8 cellular contexts compared by ENCODE assay signal in the genomic region with DNA sequence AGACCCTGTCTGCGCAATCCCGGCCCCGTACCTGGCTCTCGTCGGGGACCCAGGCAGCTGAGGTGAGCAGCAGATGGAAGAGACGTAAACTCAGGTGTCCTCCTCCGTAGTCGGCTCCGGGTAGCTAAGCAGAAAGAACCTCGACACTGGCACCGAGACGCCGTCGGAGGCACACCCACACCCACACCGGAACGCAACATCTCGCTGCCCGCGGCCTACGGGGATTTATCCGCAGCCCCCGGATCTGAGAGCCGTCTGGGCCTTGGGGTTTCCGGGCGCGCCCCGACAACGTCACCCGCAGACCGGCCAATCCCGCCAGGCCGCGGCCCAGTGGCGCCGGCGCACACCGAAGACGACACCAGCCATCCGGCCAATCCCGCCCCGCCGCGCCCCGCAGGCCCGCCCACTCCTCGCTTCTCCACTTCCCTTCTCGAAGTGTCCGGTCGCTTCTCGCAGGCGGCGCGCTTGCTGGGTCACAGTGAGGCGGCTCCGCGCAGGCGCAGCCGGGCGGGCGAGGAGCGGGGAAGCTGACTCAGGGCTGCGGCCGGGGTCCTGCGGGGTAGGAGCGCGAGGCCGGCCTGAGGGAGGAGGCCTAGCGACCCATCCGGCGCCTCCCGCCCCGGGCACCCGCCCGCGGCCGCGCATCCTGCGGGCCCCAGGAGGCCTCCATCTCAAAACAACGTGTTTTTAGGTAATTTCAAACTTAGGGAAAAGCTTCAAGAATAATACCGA. TPM values are rescaled to one million over a fixed set of nuclear protein-coding genes. Genes with fewer than 3 reads are reported as not detected.
DNase-seq lines count a peak whose midpoint lies in the region; ATAC-seq and TF ChIP-seq lines count a peak whose summit lies in the region.

A gene with protein sequence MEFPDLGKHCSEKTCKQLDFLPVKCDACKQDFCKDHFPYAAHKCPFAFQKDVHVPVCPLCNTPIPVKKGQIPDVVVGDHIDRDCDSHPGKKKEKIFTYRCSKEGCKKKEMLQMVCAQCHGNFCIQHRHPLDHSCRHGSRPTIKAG (minus strand): TSS at position 264 of the 732 bp plus-strand sequence. CDS start 1,984 bp downstream, outside the sequence.

- peak within 1 kb of the TSS; percentile 88 for H3K4me3 Mint-ChIP-seq in activated B cell treated with CpG ODN at 0.5 μM for 24 hours
- peak within 1 kb of the TSS; percentile 79 to 95 (median 89) for H3K4me3 Mint-ChIP-seq in immature natural killer cell

- peaks cover 34% of the 10 kb centered on the region for H3K36me3 Mint-ChIP-seq in activated B cell treated with CpG ODN at 0.5 μM for 24 hours (ENCODE audit: low read depth)
- peaks cover 4 to 16% (median 10%) of the 10 kb centered on the region in 3 donors for H3K36me3 Mint-ChIP-seq in immature natural killer cell

- CTCF ChIA-PET in activated B cell treated with CpG ODN at 0.5 μM for 24 hours (lab: Charles Lee): interaction anchor here (1.2 kb wide), 2 partner anchors 15 to 17 kb away, joined by 3 to 4 read pairs; no protein-coding TSS in a partner anchor

- H3K27me3 Mint-ChIP-seq in activated B cell treated with CpG ODN at 0.5 μM for 24 hours: no peaks in the 10 kb centered on the region
- peaks cover 2 to 12% (median 2%) of the 10 kb centered on the region in 3 donors for H3K27me3 Mint-ChIP-seq in immature natural killer cell (ENCODE audit: low read depth in 3 of 3)

- no peaks in the 10 kb centered on the region for H3K9me3 Mint-ChIP-seq in activated B cell treated with CpG ODN at 0.5 μM for 24 hours
- H3K9me3 Mint-ChIP-seq in immature natural killer cell: no peaks in the 10 kb centered on the region

- peaks cover 25% of the 10 kb centered on the region for H3K4me1 Mint-ChIP-seq in activated B cell treated with CpG ODN at 0.5 μM for 24 hours
- peaks cover 30% of the 10 kb centered on the region in 2 donors for H3K4me1 Mint-ChIP-seq in immature natural killer cell

- intact Hi-C loops in activated B cell treated with CpG ODN at 0.5 μM for 24 hours (cut with micrococcal nuclease): loop anchor here (1.0 to 5.0 kb wide), 4 partner anchors 9 to 284 kb away; partner anchors contain the start of gene GET4

- DNase-seq in AG09309 (ENCODE audit: low read depth) (peak; percentile 82), NCI-H345 (lab: John Stamatoyannopoulos, UW) (peak; percentile 98), activated B cell treated with CpG ODN at 0.5 μM for 24 hours (peak; percentile 99), cardiac fibroblast (ENCODE audit: low read depth in 2 of 2) (peak; percentile 98), immature natural killer cell (peak; percentile 99), smooth muscle cell of the brain vasculature (ENCODE audit: low read depth, low spot score) (peak; percentile 93)

- TF ChIP-seq CTCF in AG09309 (IDR thresholded peaks at IDR 0.05; ENCODE audit: control insufficient read depth, insufficient read depth, low read depth, low read length, missing control alignments) (no peak), activated B cell treated with CpG ODN at 0.5 μM for 24 hours (IDR thresholded peaks at IDR 0.05) (no peak), cardiac fibroblast (IDR thresholded peaks at IDR 0.05; ENCODE audit: low read depth, low read length) (no peak)

- peak within 1 kb of the TSS; percentile 79 for H3K27ac Mint-ChIP-seq in activated B cell treated with CpG ODN at 0.5 μM for 24 hours
- peak within 1 kb of the TSS; percentile 83 to 94 (median 90) for H3K27ac Mint-ChIP-seq in immature natural killer cell

- H3K4me3 ChIP-seq in AG09309 (ENCODE audit: control insufficient read depth, low read depth, low read length): peak within 1 kb of the TSS; percentile 90
- H3K4me3 ChIP-seq in cardiac fibroblast (replicated peaks in 1 of 2; ENCODE audit: low read depth in 2 of 2, low read length in 2 of 2): peak within 1 kb of the TSS; percentile 99 to 100

- POLR2A ChIA-PET in activated B cell treated with CpG ODN at 0.5 μM for 24 hours (lab: Charles Lee): interaction anchor here (0.6 to 1.9 kb wide), 15 partner anchors 8 to 250 kb away, joined by 3 to 18 read pairs (median 4); partner anchors contain the start of gene COX19

- ATAC-seq in GM19023 (IDR thresholded peaks at IDR 0.05; ENCODE audit: unreplicated experiment): peak; percentile 97
- ATAC-seq in HG03196 (IDR thresholded peaks at IDR 0.05; ENCODE audit: unreplicated experiment): peak; percentile 93
- peak; percentile 97 for ATAC-seq in activated B cell treated with CpG ODN at 0.5 μM for 24 hours (ENCODE audit: low read depth)

RNA-seq across cellular contexts. Expression of the gene that starts here (rescaled TPM):
- 20.4 and 21.6 TPM in 2 replicates for total RNA-seq in activated B cell treated with CpG ODN at 0.5 μM for 24 hours
- polyA plus RNA-seq in immature natural killer cell: 100 to 1,000 TPM in 2 of 3 donors, 10 to 100 TPM in 1; 68.0 to 134 (median 114) TPM

Comparison
In these comparisons a context has a peak if more than half of its experiments do, and no peak if none do; other contexts are left out.
1. Peak in every context shown above with its lines: DNase-seq, ATAC-seq and H3K4me3 ChIP-seq.